26 cellular contexts compared by ENCODE assay signal in the genomic region with DNA sequence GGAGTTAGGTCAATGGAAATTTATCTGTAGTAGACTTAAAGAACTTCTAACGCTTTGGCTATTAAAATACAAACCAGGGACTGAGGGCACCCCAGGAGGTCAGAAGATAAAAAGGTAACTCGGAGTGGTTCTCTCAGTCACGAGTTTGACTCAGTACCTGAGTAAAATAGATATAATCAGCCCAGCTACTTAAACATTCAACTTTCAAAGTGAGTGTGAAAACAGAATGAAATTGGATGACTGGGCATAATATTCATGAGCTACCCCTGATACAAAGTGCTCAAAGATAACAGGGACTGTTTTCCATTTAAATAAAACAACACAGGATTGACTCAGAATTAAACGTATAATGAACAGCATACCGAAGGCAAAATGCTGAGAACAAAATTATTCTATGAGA.
A peak's percentile ranks its signal among the peaks of the same experiment; 100 is the strongest.
DNase-seq lines count a peak whose midpoint lies in the region; ATAC-seq and TF ChIP-seq lines count a peak whose summit lies in the region.
"Had no signal": no experiment of that assay in that cellular context is flagged by ENCODE, and none has a peak within 500 bp of the region (broad histone marks: within the 10 kb centered on the region; RNA-seq: fewer than 3 reads in every experiment).

No MANE protein-coding gene starts in this region.

- no peaks in the 10 kb centered on the region for H3K27me3 ChIP-seq in vagina
- no peaks in the 10 kb centered on the region for H3K27me3 ChIP-seq in dorsolateral prefrontal cortex
- H3K27me3 ChIP-seq: brain microvascular endothelial cell, heart left ventricle, upper lobe of right lung had no signal

- peak overlapping the region in 1 of 2 donors; percentile 42 for H3K4me3 Mint-ChIP-seq in activated T-cell treated with anti-CD3 and anti-CD28 coated beads, Interleukin-2, amount 50 U/mL, for 72 hours
- H3K4me3 Mint-ChIP-seq in T-helper 17 cell, result no peak overlapping the region
- H3K4me3 Mint-ChIP-seq: activated CD4-positive, alpha-beta memory T cell treated with anti-CD3 and anti-CD28 coated beads, Interleukin-2, amount 10 ng/mL, durations not matched to agents 7 days and 5 days; B cell; CD8-positive, alpha-beta memory T cell; T-helper 2 cell treated with Interferon-gamma antibody and Interleukin-4, amounts not matched to agents 5 μg/mL and 100 μg/mL, for 36 hours had no signal

- H3K27ac Mint-ChIP-seq in activated T-cell treated with anti-CD3 and anti-CD28 coated beads, Interleukin-2, amount 50 U/mL, for 72 hours, result no peak overlapping the region
- peak overlapping the region; percentile 62 for H3K27ac Mint-ChIP-seq in T-helper 17 cell
- H3K27ac Mint-ChIP-seq: activated CD4-positive, alpha-beta memory T cell treated with anti-CD3 and anti-CD28 coated beads, Interleukin-2, amount 10 ng/mL, durations not matched to agents 7 days and 5 days; T-helper 2 cell treated with Interferon-gamma antibody and Interleukin-4, amounts not matched to agents 5 μg/mL and 100 μg/mL, for 36 hours had no signal

- H3K9me3 Mint-ChIP-seq in activated T-cell treated with anti-CD3 and anti-CD28 coated beads, Interleukin-2, amount 50 U/mL, for 72 hours, result no peaks in the 10 kb centered on the region
- H3K9me3 Mint-ChIP-seq: activated CD4-positive, alpha-beta memory T cell treated with anti-CD3 and anti-CD28 coated beads, Interleukin-2, amount 10 ng/mL, durations not matched to agents 7 days and 5 days; CD8-positive, alpha-beta memory T cell; T-helper 2 cell treated with Interferon-gamma antibody and Interleukin-4, amounts not matched to agents 5 μg/mL and 100 μg/mL, for 36 hours had no signal

- peaks cover 66% of the 10 kb centered on the region for H3K4me1 ChIP-seq in vagina

- H3K9me3 ChIP-seq in T-helper 17 cell (ENCODE audit: control insufficient read depth, low read length, poor library complexity, severe bottlenecking) (no peaks in the 10 kb centered on the region), vagina (no peaks in the 10 kb centered on the region)
- H3K9me3 ChIP-seq: heart left ventricle, upper lobe of right lung had no signal

- H3K27ac ChIP-seq in vagina (peak overlapping the region; percentile 26), dorsolateral prefrontal cortex (no peak overlapping the region)
- H3K27ac ChIP-seq: brain microvascular endothelial cell, heart left ventricle, upper lobe of right lung, WERI-Rb-1 had no signal

- no peak for DNase-seq in activated T-cell treated with anti-CD3 and anti-CD28 coated beads, Interleukin-2, amount 50 U/mL, for 72 hours
- no peak for DNase-seq in activated T-cell treated with anti-CD3 and anti-CD28 coated beads, Interleukin-2, amount 50 U/mL, for 1 hour
- DNase-seq in T-helper 17 cell (no peak), vagina (ENCODE audit: extremely low spot score in 2 of 2) (no peak), dorsolateral prefrontal cortex (no peak)
- DNase-seq: activated CD4-positive, alpha-beta memory T cell treated with anti-CD3 and anti-CD28 coated beads, Interleukin-2, amount 10 ng/mL, durations not matched to agents 7 days and 5 days; activated naive CD4-positive, alpha-beta T cell treated with Interleukin-2 at 50 U/mL for 16 hours; brain microvascular endothelial cell; CD8-positive, alpha-beta memory T cell; effector CD8-positive, alpha-beta T cell; erythroblast; foreskin fibroblast; heart left ventricle; NCI-H1105; NCI-H2081; NCI-H226; stimulated activated CD4-positive, alpha-beta T cell treated with anti-CD3 and anti-CD28 coated beads, Interleukin-1b, Interleukin-23, amount 100 ng/mL, for 48 hours; upper lobe of right lung; WERI-Rb-1 had no signal

- H3K4me3 ChIP-seq in vagina (no peak overlapping the region), dorsolateral prefrontal cortex (no peak overlapping the region)
- H3K4me3 ChIP-seq: heart left ventricle, skin epidermis, upper lobe of right lung had no signal

- peaks cover 5 to 18% of the 10 kb centered on the region in 2 donors for H3K36me3 Mint-ChIP-seq in activated T-cell treated with anti-CD3 and anti-CD28 coated beads, Interleukin-2, amount 50 U/mL, for 72 hours (ENCODE audit: insufficient read depth in 2 of 2)
- H3K36me3 Mint-ChIP-seq in T-helper 17 cell (ENCODE audit: low read depth), result peaks cover 3% of the 10 kb centered on the region

- H3K27me3 Mint-ChIP-seq in activated T-cell treated with anti-CD3 and anti-CD28 coated beads, Interleukin-2, amount 50 U/mL, for 72 hours (ENCODE audit: low read depth), result no peaks in the 10 kb centered on the region
- no peaks in the 10 kb centered on the region for H3K27me3 Mint-ChIP-seq in T-helper 17 cell
- H3K27me3 Mint-ChIP-seq: activated CD4-positive, alpha-beta memory T cell treated with anti-CD3 and anti-CD28 coated beads, Interleukin-2, amount 10 ng/mL, durations not matched to agents 7 days and 5 days; B cell; CD8-positive, alpha-beta memory T cell had no signal

- no peak for TF ChIP-seq POLR2A in vagina (IDR thresholded peaks at IDR 0.05)

- peaks cover 71% of the 10 kb centered on the region for H3K4me1 Mint-ChIP-seq in activated T-cell treated with anti-CD3 and anti-CD28 coated beads, Interleukin-2, amount 50 U/mL, for 72 hours (ENCODE audit: low read depth)
- peaks cover 21% of the 10 kb centered on the region for H3K4me1 Mint-ChIP-seq in T-helper 17 cell

- ATAC-seq in activated T-cell treated with anti-CD3 and anti-CD28 coated beads, Interleukin-2, amount 50 U/mL, for 72 hours (replicated peaks in 1 of 2), result peak; percentile 51 to 81
- ATAC-seq in HG03060 (IDR thresholded peaks at IDR 0.05; ENCODE audit: low read depth, unreplicated experiment) (peak; percentile 42), T-helper 17 cell (no peak), GM21723 (IDR thresholded peaks at IDR 0.05; ENCODE audit: unreplicated experiment) (no peak), HG02588 (IDR thresholded peaks at IDR 0.05; ENCODE audit: unreplicated experiment) (no peak)
- ATAC-seq: heart left ventricle, SK-N-SH treated with all-trans-retinoic acid at 6 μM for 48 hours, upper lobe of right lung had no signal

- intact Hi-C loops in vagina (cut with DNase I), result no loop called here
- intact Hi-C loops in dorsolateral prefrontal cortex (cut with DNase I), result no loop called here

- H3K36me3 ChIP-seq in vagina, result peaks cover 0 to 3% of the 10 kb centered on the region in 2 donors
- H3K36me3 ChIP-seq: brain microvascular endothelial cell, upper lobe of right lung, WERI-Rb-1 had no signal

- TF ChIP-seq CTCF in vagina (IDR thresholded peaks at IDR 0.05), result no peak
- no peak for TF ChIP-seq CTCF in dorsolateral prefrontal cortex (IDR thresholded peaks at IDR 0.05 in 54 of 56, conservative IDR thresholded peaks at IDR 0.05 in 2 of 56; ENCODE audit: low read depth in 1 of 56, partially characterized antibody in 56 of 56)

Comparison
In these comparisons a context has a peak if more than half of its experiments do, and no peak if none do; other contexts are left out.
1. ATAC-seq: peak in activated T-cell treated with anti-CD3 and anti-CD28 coated beads, Interleukin-2, amount 50 U/mL, for 72 hours (2 of 2) and HG03060 (single experiment); none in T-helper 17 cell (single experiment), GM21723 (single experiment) and HG02588 (single experiment).